8 cellular contexts compared by ENCODE assay signal in genomic region chr13:30865131-30866009, GRCh38. TPM values are rescaled to one million over a fixed set of nuclear protein-coding genes. Genes with fewer than 3 reads are reported as not detected.
DNase-seq lines count a peak whose midpoint lies in the region; ATAC-seq and TF ChIP-seq lines count a peak whose summit lies in the region.

No MANE protein-coding gene starts in this region.

- peaks cover 30% of the 10 kb centered on the region for H3K4me1 ChIP-seq in ES-I3 (ENCODE audit: insufficient read depth, low read length)

- peak overlapping the region; percentile 98 for H3K27ac Mint-ChIP-seq in HFFc6
- no peak overlapping the region for H3K27ac Mint-ChIP-seq in T-helper 17 cell

- H3K27me3 Mint-ChIP-seq in HFFc6 (ENCODE audit: insufficient read depth) (no peaks in the 10 kb centered on the region; the same call in 1 of the 2 replicates), T-helper 17 cell (peaks cover 36% of the 10 kb centered on the region)

- peak overlapping the region; percentile 83 for H3K4me3 Mint-ChIP-seq in HFFc6
- H3K4me3 Mint-ChIP-seq in T-helper 17 cell, result peak overlapping the region; percentile 68

- peak overlapping the region; percentile 18; the same call in 1 of the 2 replicates for H3K9ac ChIP-seq in ES-I3 (ENCODE audit: low read depth, low read length)

- no peaks in the 10 kb centered on the region for H3K36me3 ChIP-seq in ES-I3 (ENCODE audit: insufficient read depth, low read length)

- no peaks in the 10 kb centered on the region for H3K9me3 Mint-ChIP-seq in HFFc6

- peak; percentile 96 for TF ChIP-seq CTCF in HFFc6 (IDR thresholded peaks at IDR 0.05)
- peak; percentile 92 for TF ChIP-seq CTCF in astrocyte of the spinal cord (IDR thresholded peaks at IDR 0.05; ENCODE audit: low read depth, low read length)

- peaks cover 70% of the 10 kb centered on the region for H3K4me1 Mint-ChIP-seq in HFFc6 (ENCODE audit: low read depth)
- peaks cover 7% of the 10 kb centered on the region for H3K4me1 Mint-ChIP-seq in T-helper 17 cell

- peak; percentile 96 for ATAC-seq in T-helper 17 cell
- ATAC-seq in HG03045 (IDR thresholded peaks at IDR 0.05; ENCODE audit: unreplicated experiment), result no peak

- no peaks in the 10 kb centered on the region for H3K9me3 ChIP-seq in ES-I3 (ENCODE audit: control insufficient read depth, insufficient read depth, low read length)
- no peaks in the 10 kb centered on the region for H3K9me3 ChIP-seq in T-helper 17 cell (ENCODE audit: control insufficient read depth, low read length, poor library complexity, severe bottlenecking)

- peak; percentile 86 for DNase-seq in HFFc6
- peak; percentile 14 for DNase-seq in NCI-H146 treated with DMSO at 0.1 percent for 48 hours (lab: John Stamatoyannopoulos, UW; ENCODE audit: unreplicated experiment)
- DNase-seq in T-helper 17 cell, result peak in 2 of 3 donors; percentile 19 to 31
- peak; percentile 96 for DNase-seq in astrocyte of the spinal cord (ENCODE audit: low read depth, low spot score)
- peak in 47 of 51 donors; percentile 13 to 81 (median 57) for DNase-seq in hypothalamus (lab: John Stamatoyannopoulos, UW)
- peak; percentile 90 for DNase-seq in retina

- in situ Hi-C loops in astrocyte of the spinal cord (cut with HindIII; ENCODE audit: low sequenced_read_pairs), result no loop called here

- H3K4me3 ChIP-seq in astrocyte of the spinal cord (ENCODE audit: low read depth, low read length), result no peak overlapping the region

- H3K36me3 Mint-ChIP-seq in HFFc6 (ENCODE audit: low read depth) (no peaks in the 10 kb centered on the region), T-helper 17 cell (ENCODE audit: low read depth) (peaks cover 7% of the 10 kb centered on the region)

RNA-seq across cellular contexts. Expression of gene MEDAG, which starts 40.7 kb away (rescaled TPM):
- total RNA-seq in HFFc6 (2021; fragmentation: NEBNext Ultra II Directional; extraction: Animal tissue kit (Norgen Biotek cat#: 25700)), result under 1 TPM in 3 of 6 experiments, not detected in 3; 0.11 to 0.40 (median 0.33) TPM
- not detected for total RNA-seq in T-helper 17 cell

Comparison
In these comparisons a context has a peak if more than half of its experiments do, and no peak if none do; other contexts are left out.
1. DNase-seq: peak in every context shown above with its lines; median percentile 96 in astrocyte of the spinal cord; 90 in retina; 86 in HFFc6; 57 in hypothalamus; 25 in T-helper 17 cell; 14 in NCI-H146 treated with DMSO at 0.1 percent for 48 hours.